Comparison of ENCODE assay signal across 34 cellular contexts in the genomic region with DNA sequence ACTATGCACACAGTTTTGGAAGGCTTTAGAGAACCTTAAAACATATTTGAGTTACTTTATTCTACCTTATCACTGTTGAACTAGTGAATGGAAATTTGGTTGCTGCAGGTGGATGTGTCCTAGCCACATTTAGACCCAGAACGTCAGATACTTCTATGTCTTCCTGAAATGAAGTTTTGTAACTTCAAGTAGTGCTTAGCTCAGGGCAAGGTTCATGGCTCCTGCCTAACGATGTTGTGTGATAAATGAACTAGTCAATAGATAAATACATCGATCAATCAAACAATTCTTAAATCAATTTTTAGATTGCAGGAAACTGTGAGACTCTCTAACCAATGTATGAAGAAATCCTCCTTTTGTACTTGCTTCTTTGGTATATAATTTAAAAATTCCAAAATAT. TPM values are rescaled to one million over a fixed set of nuclear protein-coding genes. Genes with fewer than 3 reads are reported as not detected.
"Had no signal": no experiment of that assay in that cellular context is flagged by ENCODE, and none has a peak within 500 bp of the region (broad histone marks: within the 10 kb centered on the region; RNA-seq: fewer than 3 reads in every experiment).

No MANE protein-coding gene starts in this region.

- H3K4me1 ChIP-seq: adrenal gland, foreskin keratinocyte, gastroesophageal sphincter had no signal

- H3K9me3 ChIP-seq: adrenal gland, body of pancreas, esophagus muscularis mucosa, gastroesophageal sphincter had no signal

- H3K4me3 ChIP-seq: adrenal gland, body of pancreas, dorsolateral prefrontal cortex, esophagus muscularis mucosa, gastroesophageal sphincter had no signal

- H3K27ac ChIP-seq: adrenal gland, body of pancreas, dorsolateral prefrontal cortex, esophagus muscularis mucosa, foreskin keratinocyte, gastroesophageal sphincter, WERI-Rb-1 had no signal

- H3K36me3 ChIP-seq: adrenal gland, esophagus muscularis mucosa, gastroesophageal sphincter, WERI-Rb-1 had no signal

- H3K27me3 ChIP-seq: adrenal gland, body of pancreas, esophagus muscularis mucosa, foreskin keratinocyte, gastroesophageal sphincter had no signal

- DNase-seq: activated B cell treated with CpG ODN at 0.5 μM for 24 hours; activated CD4-positive, alpha-beta memory T cell treated with anti-CD3 and anti-CD28 coated beads for 36 hours; activated CD4-positive, alpha-beta T cell treated with anti-CD3 and anti-CD28 coated beads for 36 hours; activated CD4-positive, alpha-beta T cell treated with anti-CD3 and anti-CD28 coated beads, Interleukin-2, amount 10 ng/mL, durations not matched to agents 24 days and 14 days; activated CD4-positive, CD25-positive, alpha-beta regulatory T cell treated with anti-CD3 and anti-CD28 coated beads, Interleukin-2, amount 50 U/mL, for 72 hours; activated CD8-positive, alpha-beta memory T cell treated with anti-CD3 and anti-CD28 coated beads, Interleukin-2, amount 10 ng/mL, durations not matched to agents 7 days and 5 days; activated CD8-positive, alpha-beta memory T cell treated with anti-CD3 and anti-CD28 coated beads, Interleukin-2, amount 50 U/mL, for 4 hours; activated CD8-positive, alpha-beta T cell treated with anti-CD3 and anti-CD28 coated beads, Interleukin-2, amount 10 ng/mL, durations not matched to agents 7 days and 5 days; activated effector memory CD4-positive, alpha-beta T cell treated with anti-CD3 and anti-CD28 coated beads, Interleukin-2, amount 50 U/mL, for 16 hours; activated naive CD4-positive, alpha-beta T cell treated with anti-CD3 and anti-CD28 coated beads for 36 hours; activated naive CD8-positive, alpha-beta T cell treated with anti-CD3 and anti-CD28 coated beads for 36 hours; activated naive CD8-positive, alpha-beta T cell treated with anti-CD3 and anti-CD28 coated beads, Interleukin-2, amount 50 U/mL, for 24 hours; activated T-cell treated with anti-CD3 and anti-CD28 coated beads, Interleukin-2, amount 50 U/mL, for 1 hour; activated T-cell treated with anti-CD3 and anti-CD28 coated beads, Interleukin-2, amount 50 U/mL, for 48 hours; adrenal gland; amygdala; aorta; body of pancreas; caudate nucleus; dorsolateral prefrontal cortex; effector memory CD4-positive, alpha-beta T cell; erythroblast; foreskin keratinocyte; T-helper 1 cell; T-helper 17 cell; T1000; WERI-Rb-1 had no signal

- ATAC-seq: activated CD4-positive, alpha-beta T cell treated with anti-CD3 and anti-CD28 coated beads for 36 hours; activated CD8-positive, alpha-beta memory T cell treated with anti-CD3 and anti-CD28 coated beads, Interleukin-2, amount 10 ng/mL, durations not matched to agents 7 days and 5 days; activated CD8-positive, alpha-beta T cell treated with anti-CD3 and anti-CD28 coated beads, Interleukin-2, amount 10 ng/mL, durations not matched to agents 7 days and 5 days; activated naive CD8-positive, alpha-beta T cell treated with anti-CD3 and anti-CD28 coated beads, Interleukin-2, amount 50 U/mL, for 24 hours; body of pancreas; foreskin keratinocyte; gastroesophageal sphincter; T-helper 17 cell had no signal

RNA-seq across cellular contexts. Expression of a gene that starts 37.2 kb away (rescaled TPM):
- total RNA-seq: activated B cell treated with CpG ODN at 0.5 μM for 24 hours; activated CD4-positive, alpha-beta memory T cell treated with anti-CD3 and anti-CD28 coated beads for 36 hours; activated CD4-positive, alpha-beta T cell treated with anti-CD3 and anti-CD28 coated beads for 36 hours; activated CD4-positive, alpha-beta T cell treated with anti-CD3 and anti-CD28 coated beads, Interleukin-2, amount 10 ng/mL, durations not matched to agents 24 days and 14 days; activated CD8-positive, alpha-beta memory T cell treated with anti-CD3 and anti-CD28 coated beads for 36 hours; activated CD8-positive, alpha-beta memory T cell treated with anti-CD3 and anti-CD28 coated beads, Interleukin-2, amount 10 ng/mL, durations not matched to agents 7 days and 5 days; activated CD8-positive, alpha-beta T cell treated with anti-CD3 and anti-CD28 coated beads, Interleukin-2, amount 10 ng/mL, durations not matched to agents 7 days and 5 days; activated naive CD4-positive, alpha-beta T cell treated with anti-CD3 and anti-CD28 coated beads for 36 hours; activated naive CD8-positive, alpha-beta T cell treated with anti-CD3 and anti-CD28 coated beads for 36 hours; activated T-helper 1 cell treated with anti-CD3 and anti-CD28 coated beads, Interleukin-12 subunit alpha, Interleukin-12 subunit beta, Interleukin-2, Interleukin-4 antibody, amounts not matched to agents 30 ng/mL and 10 ng/mL and 1 ng/mL, durations not matched to agents 14 hours and 24 hours and 36 hours; activated T-helper 2 cell treated with anti-CD3 and anti-CD28 coated beads, Interferon-gamma antibody, Interleukin-2, Interleukin-4, amounts not matched to agents 10 μg/mL and 5 μg/mL and 100 μg/mL, durations not matched to agents 14 hours and 24 hours and 36 hours; aorta; chondrocyte; dorsolateral prefrontal cortex; foreskin keratinocyte; glomerular endothelial cell; T-helper 17 cell had no signal

RNA-seq across cellular contexts. Expression of a gene that starts 59.8 kb away (rescaled TPM):
- total RNA-seq: activated B cell treated with CpG ODN at 0.5 μM for 24 hours; activated CD4-positive, alpha-beta T cell treated with anti-CD3 and anti-CD28 coated beads for 36 hours; activated CD8-positive, alpha-beta memory T cell treated with anti-CD3 and anti-CD28 coated beads for 36 hours; activated CD8-positive, alpha-beta memory T cell treated with anti-CD3 and anti-CD28 coated beads, Interleukin-2, amount 10 ng/mL, durations not matched to agents 7 days and 5 days; activated CD8-positive, alpha-beta T cell treated with anti-CD3 and anti-CD28 coated beads, Interleukin-2, amount 10 ng/mL, durations not matched to agents 7 days and 5 days; activated naive CD4-positive, alpha-beta T cell treated with anti-CD3 and anti-CD28 coated beads for 36 hours; activated naive CD8-positive, alpha-beta T cell treated with anti-CD3 and anti-CD28 coated beads for 36 hours; activated T-helper 2 cell treated with anti-CD3 and anti-CD28 coated beads, Interferon-gamma antibody, Interleukin-2, Interleukin-4, amounts not matched to agents 10 μg/mL and 5 μg/mL and 100 μg/mL, durations not matched to agents 14 hours and 24 hours and 36 hours had no signal
